In the genomic region with DNA sequence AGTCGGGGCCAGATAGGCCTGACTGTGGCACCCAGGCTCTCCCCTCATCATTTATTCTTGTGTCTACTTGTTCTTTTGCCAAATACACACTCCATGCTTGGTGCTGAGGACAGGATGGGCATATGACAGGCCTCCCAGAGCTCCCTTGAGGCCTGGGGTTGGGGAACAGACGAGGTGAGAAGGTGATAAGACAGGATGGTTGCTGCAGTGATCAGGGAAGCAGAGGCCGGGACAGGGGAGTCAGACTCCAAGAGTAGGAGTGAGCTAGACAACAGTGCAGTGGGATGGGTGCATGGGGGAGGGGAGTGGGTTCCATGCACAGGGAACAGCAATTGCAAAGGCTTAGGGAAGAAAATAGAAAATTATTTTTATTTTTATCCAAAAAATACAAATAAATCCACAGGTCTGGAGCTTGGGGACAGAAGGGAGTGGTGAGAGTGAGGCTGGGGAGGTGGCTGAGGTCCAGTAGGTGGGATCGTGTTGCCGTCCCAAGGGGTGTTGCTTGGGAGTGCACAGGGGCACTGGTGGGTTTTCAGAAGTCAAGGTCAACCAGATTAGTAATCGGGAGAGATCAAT, we compare ENCODE assay signal across 1 cellular context.
TF ChIP-seq lines count a peak whose summit lies in the region.

No MANE protein-coding gene starts in this region.

TF ChIP-seq in liver, 16 proteins besides CTCF, POLR2A, EP300 and RAD21 (continued from another document):
- TF ChIP-seq, protein P1, sequence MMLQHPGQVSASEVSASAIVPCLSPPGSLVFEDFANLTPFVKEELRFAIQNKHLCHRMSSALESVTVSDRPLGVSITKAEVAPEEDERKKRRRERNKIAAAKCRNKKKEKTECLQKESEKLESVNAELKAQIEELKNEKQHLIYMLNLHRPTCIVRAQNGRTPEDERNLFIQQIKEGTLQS (IDR thresholded peaks at IDR 0.05), result no peak
- TF ChIP-seq RXRA (IDR thresholded peaks at IDR 0.05) (no peak), ZBTB33 (IDR thresholded peaks at IDR 0.05) (no peak), FOXA2 (IDR thresholded peaks at IDR 0.05) (no peak), EGR1 (IDR thresholded peaks at IDR 0.05; ENCODE audit: low read depth in 2 of 2) (no peak), SP1 (IDR thresholded peaks at IDR 0.05) (no peak), HNF4G (IDR thresholded peaks at IDR 0.05) (no peak), YY1 (IDR thresholded peaks at IDR 0.05) (no peak), FOXA1 (IDR thresholded peaks at IDR 0.05) (no peak), HNF4A (conservative IDR thresholded peaks at IDR 0.05) (no peak), GABPA (IDR thresholded peaks at IDR 0.05 in 1 of 2, conservative IDR thresholded peaks at IDR 0.05 in 1 of 2) (no peak), TAF1 (conservative IDR thresholded peaks at IDR 0.05) (no peak), NR2F2 (IDR thresholded peaks at IDR 0.05) (no peak)
- TF ChIP-seq, protein P2, sequence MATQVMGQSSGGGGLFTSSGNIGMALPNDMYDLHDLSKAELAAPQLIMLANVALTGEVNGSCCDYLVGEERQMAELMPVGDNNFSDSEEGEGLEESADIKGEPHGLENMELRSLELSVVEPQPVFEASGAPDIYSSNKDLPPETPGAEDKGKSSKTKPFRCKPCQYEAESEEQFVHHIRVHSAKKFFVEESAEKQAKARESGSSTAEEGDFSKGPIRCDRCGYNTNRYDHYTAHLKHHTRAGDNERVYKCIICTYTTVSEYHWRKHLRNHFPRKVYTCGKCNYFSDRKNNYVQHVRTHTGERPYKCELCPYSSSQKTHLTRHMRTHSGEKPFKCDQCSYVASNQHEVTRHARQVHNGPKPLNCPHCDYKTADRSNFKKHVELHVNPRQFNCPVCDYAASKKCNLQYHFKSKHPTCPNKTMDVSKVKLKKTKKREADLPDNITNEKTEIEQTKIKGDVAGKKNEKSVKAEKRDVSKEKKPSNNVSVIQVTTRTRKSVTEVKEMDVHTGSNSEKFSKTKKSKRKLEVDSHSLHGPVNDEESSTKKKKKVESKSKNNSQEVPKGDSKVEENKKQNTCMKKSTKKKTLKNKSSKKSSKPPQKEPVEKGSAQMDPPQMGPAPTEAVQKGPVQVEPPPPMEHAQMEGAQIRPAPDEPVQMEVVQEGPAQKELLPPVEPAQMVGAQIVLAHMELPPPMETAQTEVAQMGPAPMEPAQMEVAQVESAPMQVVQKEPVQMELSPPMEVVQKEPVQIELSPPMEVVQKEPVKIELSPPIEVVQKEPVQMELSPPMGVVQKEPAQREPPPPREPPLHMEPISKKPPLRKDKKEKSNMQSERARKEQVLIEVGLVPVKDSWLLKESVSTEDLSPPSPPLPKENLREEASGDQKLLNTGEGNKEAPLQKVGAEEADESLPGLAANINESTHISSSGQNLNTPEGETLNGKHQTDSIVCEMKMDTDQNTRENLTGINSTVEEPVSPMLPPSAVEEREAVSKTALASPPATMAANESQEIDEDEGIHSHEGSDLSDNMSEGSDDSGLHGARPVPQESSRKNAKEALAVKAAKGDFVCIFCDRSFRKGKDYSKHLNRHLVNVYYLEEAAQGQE (IDR thresholded peaks at IDR 0.05), result no peak
- TF ChIP-seq, protein P3, sequence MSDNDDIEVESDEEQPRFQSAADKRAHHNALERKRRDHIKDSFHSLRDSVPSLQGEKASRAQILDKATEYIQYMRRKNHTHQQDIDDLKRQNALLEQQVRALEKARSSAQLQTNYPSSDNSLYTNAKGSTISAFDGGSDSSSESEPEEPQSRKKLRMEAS (IDR thresholded peaks at IDR 0.05), result no peak
